In the genomic region with DNA sequence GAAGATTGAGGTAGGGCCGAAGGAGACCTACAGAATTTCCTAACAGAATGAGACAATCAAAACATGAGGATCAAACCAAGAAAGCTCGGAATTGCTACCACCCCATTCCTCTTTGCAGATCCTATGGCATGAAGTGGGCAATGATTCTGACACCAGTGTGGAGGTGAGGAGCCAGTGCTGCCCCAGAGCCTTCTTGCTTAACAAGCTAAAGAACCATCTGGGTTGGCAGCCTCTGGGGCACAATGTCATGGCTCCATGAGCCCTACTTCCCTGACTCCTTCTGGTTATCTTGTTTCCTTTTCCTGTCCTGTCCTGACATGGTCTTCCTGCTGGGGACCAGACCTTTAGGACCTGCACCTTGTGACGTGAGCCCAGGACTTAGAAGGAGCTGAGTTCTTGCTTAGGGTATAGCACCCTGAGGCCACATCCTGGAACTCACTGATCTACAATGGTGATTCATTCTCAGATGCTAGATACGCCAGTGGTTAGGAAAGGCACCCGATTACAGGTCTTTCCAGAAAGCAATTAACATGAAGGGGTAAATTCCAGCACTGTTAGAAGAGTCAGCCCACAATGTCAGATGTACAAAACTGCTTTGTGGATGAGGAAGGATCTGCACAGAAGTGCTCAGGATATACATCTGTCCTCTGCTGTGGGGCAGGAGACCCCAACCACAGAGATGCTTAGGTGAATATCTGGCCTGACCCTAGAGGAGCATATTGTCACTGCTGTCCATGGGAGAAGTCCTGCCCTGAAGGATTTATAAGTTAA, we compare ENCODE assay signal across 9 cellular contexts.
DNase-seq lines count a peak whose midpoint lies in the region; ATAC-seq, FAIRE-seq and TF ChIP-seq lines count a peak whose summit lies in the region.
"Had no signal": no experiment of that assay in that cellular context is flagged by ENCODE, and none has a peak within 500 bp of the region (broad histone marks: within the 10 kb centered on the region; RNA-seq: fewer than 3 reads in every experiment).

No MANE protein-coding gene starts in this region.

- FAIRE-seq in H54 (lab: Jason Lieb, UNC) = peak; percentile 84

- peaks cover 45% of the 10 kb centered on the region for H3K4me1 ChIP-seq in iPS-20b (ENCODE audit: insufficient read depth, low read length)

- H3K9ac ChIP-seq in iPS-20b (ENCODE audit: low read depth, low read length) = peak overlapping the region; percentile 33; the same call in 1 of the 2 replicates

- no peak for ATAC-seq in HG02642 (IDR thresholded peaks at IDR 0.05; ENCODE audit: poor library complexity, unreplicated experiment)

- peak overlapping the region; percentile 30 for H3K27ac ChIP-seq in iPS-20b (ENCODE audit: low read length)
- H3K27ac ChIP-seq: thoracic aorta had no signal

- no peaks in the 10 kb centered on the region for H3K36me3 ChIP-seq in iPS-20b (ENCODE audit: insufficient read depth, low read depth, low read length)
- H3K36me3 ChIP-seq: thoracic aorta had no signal

- H3K27me3 ChIP-seq in iPS-20b (ENCODE audit: insufficient read depth, low read length) = no peaks in the 10 kb centered on the region

- no peak overlapping the region for H3K4me3 ChIP-seq in iPS-20b (ENCODE audit: low read length)
- H3K4me3 ChIP-seq: thoracic aorta had no signal

- DNase-seq in H54 (ENCODE audit: insufficient read length, low spot score) = no peak
- DNase-seq in activated CD8-positive, alpha-beta memory T cell treated with anti-CD3 and anti-CD28 coated beads, Interleukin-2, amount 50 U/mL, for 48 hours = peak; percentile 67
- DNase-seq in stimulated activated CD8-positive, alpha-beta memory T cell treated with anti-CD3 and anti-CD28 coated beads, Interleukin-15, amount 100 ng/mL, for 48 hours (ENCODE audit: low read depth in 2 of 2) = peak; percentile 24 to 29
- DNase-seq in NCI-H2196 treated with DMSO at 0.1 percent for 48 hours (lab: John Stamatoyannopoulos, UW; ENCODE audit: unreplicated experiment) = no peak
- DNase-seq in DMS53 (lab: John Stamatoyannopoulos, UW) = no peak
- DNase-seq in NCI-H2171 (lab: John Stamatoyannopoulos, UW) = no peak

- no peak for TF ChIP-seq POLR2A in H54 (IDR thresholded peaks at IDR 0.05; ENCODE audit: low read depth, low read length)

- H3K9me3 ChIP-seq in iPS-20b (ENCODE audit: insufficient read depth, low read depth, low read length) = no peaks in the 10 kb centered on the region
- H3K9me3 ChIP-seq: thoracic aorta had no signal

Comparison
In these comparisons a context has a peak if more than half of its experiments do, and no peak if none do; other contexts are left out.
1. DNase-seq: peak in activated CD8-positive, alpha-beta memory T cell treated with anti-CD3 and anti-CD28 coated beads, Interleukin-2, amount 50 U/mL, for 48 hours (single experiment) and stimulated activated CD8-positive, alpha-beta memory T cell treated with anti-CD3 and anti-CD28 coated beads, Interleukin-15, amount 100 ng/mL, for 48 hours (2 of 2); none in H54 (single experiment), NCI-H2196 treated with DMSO at 0.1 percent for 48 hours (single experiment), DMS53 (single experiment) and NCI-H2171 (single experiment).